In genomic region chr19:18648971-18649310, GRCh38 we compare ENCODE assay signal across 13 cellular contexts. TPM values are rescaled to one million over a fixed set of nuclear protein-coding genes. Genes with fewer than 3 reads are reported as not detected.
DNase-seq lines count a peak whose midpoint lies in the region; ATAC-seq and TF ChIP-seq lines count a peak whose summit lies in the region.
"Had no signal": no experiment of that assay in that cellular context is flagged by ENCODE, and none has a peak within 500 bp of the region (broad histone marks: within the 10 kb centered on the region; RNA-seq: fewer than 3 reads in every experiment).

No MANE protein-coding gene starts in this region.

- no peaks in the 10 kb centered on the region for H3F3A ChIP-seq in PC-3 (ENCODE audit: low read length, unreplicated experiment)

- H3K9me3 ChIP-seq in NT2/D1 (ENCODE audit: insufficient read depth, low read length) (no peaks in the 10 kb centered on the region), duodenal mucosa (ENCODE audit: control insufficient read depth in 1 of 2, low read length in 2 of 2) (no peaks in the 10 kb centered on the region), mesodermal cell (ENCODE audit: control insufficient read depth, low read length) (peaks cover 4% of the 10 kb centered on the region), stomach smooth muscle (ENCODE audit: control insufficient read depth in 2 of 2, low read length in 2 of 2) (no peaks in the 10 kb centered on the region), PC-3 (ENCODE audit: low read length) (no peaks in the 10 kb centered on the region)

- ATAC-seq in GM18498 (IDR thresholded peaks at IDR 0.05; ENCODE audit: unreplicated experiment) (no peak), PC-3 (no peak)
- ATAC-seq: activated CD8-positive, alpha-beta memory T cell treated with anti-CD3 and anti-CD28 coated beads, Interleukin-2, amount 10 ng/mL, durations not matched to agents 7 days and 5 days had no signal

- intact Hi-C loops in PC-3 (cut with micrococcal nuclease), result no loop called here

- peaks cover 42% of the 10 kb centered on the region for H3K4me1 ChIP-seq in NT2/D1 (ENCODE audit: insufficient read depth, insufficient read length)
- H3K4me1 ChIP-seq in duodenal mucosa (ENCODE audit: control insufficient read depth in 1 of 2, insufficient read depth in 2 of 2, low read length in 2 of 2), result peaks cover 0 to 23% of the 10 kb centered on the region in 2 donors
- peaks cover 48% of the 10 kb centered on the region for H3K4me1 ChIP-seq in mesodermal cell (ENCODE audit: control insufficient read depth, insufficient read depth, low read length, poor library complexity, severe bottlenecking)
- H3K4me1 ChIP-seq in stomach smooth muscle (ENCODE audit: control insufficient read depth, insufficient read depth, low read length), result peaks cover 53% of the 10 kb centered on the region
- no peaks in the 10 kb centered on the region for H3K4me1 ChIP-seq in PC-3 (ENCODE audit: insufficient read depth, low read length)

- no peak overlapping the region for H3K4me2 ChIP-seq in PC-3 (ENCODE audit: low read length)

- peaks cover 20% of the 10 kb centered on the region for H3K79me2 ChIP-seq in PC-3 (ENCODE audit: low read length)

- no peaks in the 10 kb centered on the region for H3K9me2 ChIP-seq in PC-3 (replicated peaks; ENCODE audit: low read length)

- H2AFZ ChIP-seq in PC-3 (ENCODE audit: low read length), result no peak overlapping the region

- H3K36me3 ChIP-seq in NT2/D1 (ENCODE audit: insufficient read depth, insufficient read length, low read length) (no peaks in the 10 kb centered on the region), duodenal mucosa (ENCODE audit: control insufficient read depth in 1 of 2, insufficient read depth in 2 of 2, low read length in 2 of 2) (peaks cover 0 to 1% of the 10 kb centered on the region in 2 donors), mesodermal cell (ENCODE audit: control insufficient read depth, insufficient read depth, low read length) (no peaks in the 10 kb centered on the region), stomach smooth muscle (ENCODE audit: control insufficient read depth in 2 of 2, insufficient read depth in 2 of 2, low read length in 2 of 2) (peaks cover 0 to 2% of the 10 kb centered on the region in 2 donors), PC-3 (ENCODE audit: low read depth, low read length) (no peaks in the 10 kb centered on the region)

- WGBS in mesodermal cell (ENCODE audit: insufficient coverage in 2 of 2), 2 experiments, result 62 to 65% methylated on average over 13 of the region's 13 CpGs

- H3K27ac ChIP-seq in duodenal mucosa (ENCODE audit: low read depth, low read length), result peak overlapping the region; percentile 78
- peak overlapping the region; percentile 94 for H3K27ac ChIP-seq in mesodermal cell (ENCODE audit: low read depth, low read length, severe bottlenecking)
- peak overlapping the region; percentile 93 for H3K27ac ChIP-seq in stomach smooth muscle (ENCODE audit: low read length)
- H3K27ac ChIP-seq in substantia nigra (ENCODE audit: low read depth, low read length, poor library complexity, severe bottlenecking), result no peak overlapping the region
- no peak overlapping the region for H3K27ac ChIP-seq in PC-3 (ENCODE audit: low read length)

- H3K27me3 ChIP-seq in NT2/D1 (ENCODE audit: insufficient read depth, insufficient read length) (no peaks in the 10 kb centered on the region), duodenal mucosa (ENCODE audit: control insufficient read depth in 1 of 2, insufficient read depth in 2 of 2, low read length in 2 of 2) (no peaks in the 10 kb centered on the region), stomach smooth muscle (ENCODE audit: control insufficient read depth in 1 of 2, insufficient read depth in 2 of 2, low read length in 2 of 2) (no peaks in the 10 kb centered on the region), PC-3 (ENCODE audit: low read length) (no peaks in the 10 kb centered on the region)

- no peak for TF ChIP-seq CTCF in PC-3 (conservative IDR thresholded peaks at IDR 0.05; ENCODE audit: low read depth, low read length)

- H3K9ac ChIP-seq in NT2/D1 (ENCODE audit: insufficient read length, low read depth) (peak overlapping the region; percentile 44), duodenal mucosa (ENCODE audit: low read depth in 1 of 2, low read length in 2 of 2) (no peak overlapping the region), stomach smooth muscle (ENCODE audit: low read length in 2 of 2) (peak overlapping the region in 1 of 2 donors; percentile 42), PC-3 (ENCODE audit: low read length) (no peak overlapping the region)

- POLR2A ChIA-PET in PC-3 (lab: Charles Lee; ENCODE audit: unreplicated experiment), result no interaction called here

- BruUV-seq in PC-3 (replicated peaks; lab: Mats Ljungman, UMichigan), result no TSS peak

- H3K4me3 ChIP-seq in NT2/D1 (ENCODE audit: insufficient read length, low read depth) (no peak overlapping the region), duodenal mucosa (ENCODE audit: low read depth in 1 of 2, low read length in 2 of 2) (peak overlapping the region in 1 of 2 donors; percentile 32), mesodermal cell (ENCODE audit: extremely low read depth, insufficient read depth, low read length, poor library complexity, severe bottlenecking) (no peak overlapping the region), stomach smooth muscle (ENCODE audit: low read length in 2 of 2) (peak overlapping the region; percentile 36 to 67), PC-3 (ENCODE audit: low read length) (no peak overlapping the region)

- CTCF ChIA-PET in PC-3 (lab: Charles Lee), result no interaction called here

- H4K20me1 ChIP-seq in PC-3 (ENCODE audit: low read length), result peaks cover 5% of the 10 kb centered on the region; the same call in 1 of the 2 replicates

- DNase-seq in NT2/D1 (ENCODE audit: low read depth, low spot score), result no peak
- no peak for DNase-seq in hippocampal formation (lab: John Stamatoyannopoulos, UW)
- no peak for DNase-seq in substantia nigra (lab: John Stamatoyannopoulos, UW)
- no peak for DNase-seq in PC-3
- DNase-seq: activated CD8-positive, alpha-beta memory T cell treated with anti-CD3 and anti-CD28 coated beads, Interleukin-2, amount 10 ng/mL, durations not matched to agents 7 days and 5 days; COR-L47; glutamatergic neuron; naive thymus-derived CD4-positive, alpha-beta T cell; NCI-H1417 treated with DMSO at 0.1 percent for 48 hours had no signal

RNA-seq across cellular contexts. Expression of gene KLHL26, which starts 12.1 kb away (rescaled TPM):
- polyA plus RNA-seq in mesodermal cell (2013, experiment 1 of 2), result 4.4 TPM
- polyA plus RNA-seq in mesodermal cell (2013, experiment 2 of 2), result 4.5 TPM
- 8.4 and 12.7 TPM in 2 replicates for total RNA-seq in PC-3 (2014; rRNA removed)

RNA-seq across cellular contexts. Expression of gene CRTC1, which starts 34.5 kb away (rescaled TPM):
- polyA plus RNA-seq in mesodermal cell (2013, experiment 1 of 2), result 11.8 TPM
- polyA plus RNA-seq in mesodermal cell (2013, experiment 2 of 2), result 9.2 TPM
- total RNA-seq in PC-3 (2014; rRNA removed), result 6.7 and 8.5 TPM in 2 replicates

RNA-seq across cellular contexts. Expression of gene TMEM59L, which starts 36.3 kb away (rescaled TPM):
- 14.7 TPM for polyA plus RNA-seq in mesodermal cell (2013, experiment 1 of 2)
- polyA plus RNA-seq in mesodermal cell (2013, experiment 2 of 2), result 10.4 TPM
- 0.17 and 0.44 TPM in 2 replicates for total RNA-seq in PC-3 (2014; rRNA removed)
- total RNA-seq: activated CD8-positive, alpha-beta memory T cell treated with anti-CD3 and anti-CD28 coated beads, Interleukin-2, amount 10 ng/mL, durations not matched to agents 7 days and 5 days had no signal

RNA-seq across cellular contexts. Expression of gene CRLF1, which starts 42.3 kb away (rescaled TPM):
- polyA plus RNA-seq in mesodermal cell (2013, experiment 1 of 2), result 75.5 TPM
- 53.2 TPM for polyA plus RNA-seq in mesodermal cell (2013, experiment 2 of 2)
- total RNA-seq in PC-3 (2014; rRNA removed), result 0.23 and 2.6 TPM in 2 replicates
- total RNA-seq: activated CD8-positive, alpha-beta memory T cell treated with anti-CD3 and anti-CD28 coated beads, Interleukin-2, amount 10 ng/mL, durations not matched to agents 7 days and 5 days; naive thymus-derived CD4-positive, alpha-beta T cell had no signal

Comparison
In these comparisons a context has a peak if more than half of its experiments do, and no peak if none do; other contexts are left out.
1. H3K4me3 ChIP-seq: peak in stomach smooth muscle (2 of 2); none in NT2/D1 (single experiment), mesodermal cell (single experiment) and PC-3 (single experiment).
2. H3K27ac ChIP-seq: peak in duodenal mucosa (single experiment), mesodermal cell (single experiment) and stomach smooth muscle (single experiment); none in substantia nigra (single experiment) and PC-3 (single experiment).